In the genomic region with DNA sequence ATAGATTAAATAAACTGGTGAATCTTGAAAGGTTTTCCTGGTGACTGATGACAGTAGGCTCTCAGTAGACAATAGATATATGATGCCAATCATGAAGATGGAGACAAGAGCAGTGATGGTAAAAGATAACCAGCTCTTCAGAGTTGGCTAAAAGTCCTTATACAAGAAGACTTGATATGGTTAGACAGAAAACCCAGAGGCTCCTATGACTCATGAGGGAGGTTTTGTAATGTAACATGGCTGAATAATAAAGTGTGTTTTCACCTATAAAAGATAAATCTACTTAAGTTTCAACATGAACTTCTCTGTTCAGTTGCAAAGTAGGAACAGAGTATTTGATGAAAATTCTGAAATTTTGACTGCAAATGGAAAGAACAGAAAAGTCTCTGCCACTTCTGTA, we compare ENCODE assay signal across 25 cellular contexts. TPM values are rescaled to one million over a fixed set of nuclear protein-coding genes. Genes with fewer than 3 reads are reported as not detected.
"Had no signal": no experiment of that assay in that cellular context is flagged by ENCODE, and none has a peak within 500 bp of the region (broad histone marks: within the 10 kb centered on the region; RNA-seq: fewer than 3 reads in every experiment).

No MANE protein-coding gene starts in this region.

- H3K4me1 ChIP-seq: esophagus muscularis mucosa, foreskin keratinocyte, parathyroid adenoma, psoas muscle, right lobe of liver, spleen had no signal

- H3K27me3 ChIP-seq: foreskin keratinocyte, hepatocyte, right lobe of liver, spleen had no signal

- DNase-seq: cortex of kidney; dorsolateral prefrontal cortex; effector CD8-positive, alpha-beta T cell; foreskin keratinocyte; kidney glomerular epithelial cell; naive thymus-derived CD4-positive, alpha-beta T cell; nephron progenitor cell; psoas muscle; retina; right lobe of liver; spleen; stimulated activated CD4-positive, alpha-beta T cell treated with anti-CD3 and anti-CD28 coated beads, Interleukin-15, amount 100 ng/mL, for 24 hours; stimulated activated CD4-positive, alpha-beta T cell treated with anti-CD3 and anti-CD28 coated beads, Interleukin-1b, Interleukin-23, amount 100 ng/mL, for 48 hours; stimulated activated CD4-positive, alpha-beta T cell treated with anti-CD3 and anti-CD28 coated beads, Interleukin-4, amount 100 ng/mL, for 4 hours; stimulated activated naive B cell treated with anti-CD40 and anti-IgM and Interleukin-4, amounts not matched to agents 10 μg/mL and 1 μg/mL and 100 μg/mL, for 72 hours; trophoblast cell had no signal

- H3K27ac ChIP-seq: dorsolateral prefrontal cortex, esophagus muscularis mucosa, foreskin keratinocyte, hepatocyte, parathyroid adenoma, psoas muscle, right lobe of liver, spleen had no signal

- H3K4me3 ChIP-seq: dorsolateral prefrontal cortex, esophagus muscularis mucosa, hepatocyte, psoas muscle, right lobe of liver, spleen had no signal

- ATAC-seq: foreskin keratinocyte; naive thymus-derived CD4-positive, alpha-beta T cell; psoas muscle; right lobe of liver; stimulated activated naive B cell treated with anti-CD40 and anti-IgM and Interleukin-4, amounts not matched to agents 10 μg/mL and 1 μg/mL and 100 μg/mL, for 72 hours had no signal

- H3K9me3 ChIP-seq: psoas muscle, right lobe of liver had no signal

- H3K36me3 ChIP-seq: esophagus muscularis mucosa, right lobe of liver, spleen had no signal

RNA-seq across cellular contexts. Expression of a gene that starts 12.7 kb away (rescaled TPM):
- total RNA-seq: foreskin keratinocyte; hepatocyte; lung microvascular endothelial cell; mesenteric fat pad; mononuclear cell; naive thymus-derived CD4-positive, alpha-beta T cell; omental fat pad; psoas muscle; right lobe of liver; skeletal muscle tissue; spleen; urinary bladder had no signal
- polyA plus RNA-seq: foreskin keratinocyte; hepatocyte; naive thymus-derived CD4-positive, alpha-beta T cell; urinary bladder had no signal
